ENCODE assay signal across 11 cellular contexts in genomic region chr1:166089804-166090203, GRCh38.
DNase-seq lines count a peak whose midpoint lies in the region; ATAC-seq and TF ChIP-seq lines count a peak whose summit lies in the region.
"Had no signal": no experiment of that assay in that cellular context is flagged by ENCODE, and none has a peak within 500 bp of the region (broad histone marks: within the 10 kb centered on the region; RNA-seq: fewer than 3 reads in every experiment).

No MANE protein-coding gene starts in this region.

- intact Hi-C loops in ovary (cut with DNase I): no loop called here

- H3K27ac ChIP-seq in angular gyrus (ENCODE audit: low read depth, low read length) (peak overlapping the region; percentile 4), ovary (no peak overlapping the region)
- H3K27ac ChIP-seq: HL-60 had no signal

- in situ Hi-C loops in GM13977 (cut with MboI; ENCODE audit: low pct_unique_long_range_greater_than_20kb, low sequenced_read_pairs, unreplicated experiment): no loop called here

- TF ChIP-seq CTCF in GM13977 (IDR thresholded peaks at IDR 0.05; ENCODE audit: extremely low read depth, insufficient read depth, missing control alignments) (peak; percentile 25), ovary (IDR thresholded peaks at IDR 0.05) (no peak), endothelial cell (IDR thresholded peaks at IDR 0.05; ENCODE audit: unreplicated experiment) (no peak)

- H3K9me3 ChIP-seq in ovary: no peaks in the 10 kb centered on the region

- ATAC-seq in GM19397 (IDR thresholded peaks at IDR 0.05; ENCODE audit: unreplicated experiment): peak; percentile 56
- peak; percentile 85 for ATAC-seq in HG03139 (IDR thresholded peaks at IDR 0.05; ENCODE audit: unreplicated experiment)

- no peaks in the 10 kb centered on the region for H3K9me3 Mint-ChIP-seq in endothelial cell (ENCODE audit: unreplicated experiment)
- H3K9me3 Mint-ChIP-seq: mesothelial cell of epicardium had no signal

- no peaks in the 10 kb centered on the region for H3K27me3 ChIP-seq in ovary

- H3K4me3 Mint-ChIP-seq in endothelial cell (ENCODE audit: unreplicated experiment): no peak overlapping the region
- H3K4me3 Mint-ChIP-seq: mesothelial cell of epicardium had no signal

- H3K4me1 Mint-ChIP-seq in endothelial cell (ENCODE audit: unreplicated experiment): peaks cover 61% of the 10 kb centered on the region
- H3K4me1 Mint-ChIP-seq: mesothelial cell of epicardium had no signal

- no peaks in the 10 kb centered on the region for H3K4me1 ChIP-seq in ovary (ENCODE audit: insufficient read depth)

- peaks cover 13% of the 10 kb centered on the region for H3K27me3 Mint-ChIP-seq in endothelial cell (ENCODE audit: unreplicated experiment)

- 23 to 39% (median 36%) methylated on average over 6 of the region's 6 CpGs for WGBS in ovary, 3 donors

- no peak for TF ChIP-seq EP300 in ovary (IDR thresholded peaks at IDR 0.05)

- DNase-seq in GM13977 (ENCODE audit: low spot score) (peak; percentile 46), ovary (no peak), endothelial cell (ENCODE audit: low spot score) (no peak)
- DNase-seq in stimulated activated naive CD4-positive, alpha-beta T cell (lab: John Stamatoyannopoulos, UW): no peak
- no peak for DNase-seq in activated CD8-positive, alpha-beta memory T cell treated with anti-CD3 and anti-CD28 coated beads for 24 hours
- DNase-seq: NK-92 treated with Interleukin-12 subunit alpha and Interleukin-12 subunit beta, amount 100 ng/mL, for 24 hours had no signal

- TF ChIP-seq POLR2A in ovary (IDR thresholded peaks at IDR 0.05): no peak

- H3K27ac Mint-ChIP-seq in endothelial cell (ENCODE audit: unreplicated experiment): no peak overlapping the region
- H3K27ac Mint-ChIP-seq: mesothelial cell of epicardium had no signal

- H3K4me3 ChIP-seq in ovary: no peak overlapping the region

- H3K36me3 ChIP-seq in ovary: no peaks in the 10 kb centered on the region

- peaks cover 6% of the 10 kb centered on the region for H3K36me3 Mint-ChIP-seq in endothelial cell (ENCODE audit: low read depth, unreplicated experiment)
- H3K36me3 Mint-ChIP-seq: mesothelial cell of epicardium had no signal
